ENCODE assay signal across 10 cellular contexts in genomic region chr22:28977481-28977971, GRCh38.
DNase-seq lines count a peak whose midpoint lies in the region; ATAC-seq and TF ChIP-seq lines count a peak whose summit lies in the region.
"Had no signal": no experiment of that assay in that cellular context is flagged by ENCODE, and none has a peak within 500 bp of the region (broad histone marks: within the 10 kb centered on the region; RNA-seq: fewer than 3 reads in every experiment).

No MANE protein-coding gene starts in this region.

- peaks cover 40% of the 10 kb centered on the region for H3K4me1 ChIP-seq in HUES6 (ENCODE audit: control insufficient read depth, insufficient read depth, low read length)
- peaks cover 23% of the 10 kb centered on the region for H3K4me1 ChIP-seq in suprapubic skin

- H3K36me3 ChIP-seq in HUES6 (ENCODE audit: control insufficient read depth, insufficient read depth, low read length) (no peaks in the 10 kb centered on the region), suprapubic skin (no peaks in the 10 kb centered on the region)

- DNase-seq in choroid plexus epithelial cell (ENCODE audit: low read depth) (peak; percentile 57), left colon (no peak), suprapubic skin (ENCODE audit: low spot score in 2 of 2) (no peak), pons (ENCODE audit: low spot score) (no peak), C1 segment of cervical spinal cord (lab: John Stamatoyannopoulos, UW) (no peak)
- DNase-seq: effector CD4-positive, alpha-beta T cell had no signal

- H3K4me3 ChIP-seq in HUES6 (ENCODE audit: low read depth, low read length) (no peak overlapping the region), choroid plexus epithelial cell (ENCODE audit: low read depth, low read length) (peak overlapping the region; percentile 31), suprapubic skin (peak overlapping the region; percentile 20)

- TF ChIP-seq CTCF in choroid plexus epithelial cell (conservative IDR thresholded peaks at IDR 0.05; ENCODE audit: low read depth, low read length) (peak; percentile 19), suprapubic skin (IDR thresholded peaks at IDR 0.05) (no peak)

- no peak for TF ChIP-seq POLR2A in suprapubic skin (IDR thresholded peaks at IDR 0.05)

- H3K27ac ChIP-seq in HUES6 (ENCODE audit: low read depth, low read length) (peak overlapping the region; percentile 64; the same call in 1 of the 2 replicates), suprapubic skin (no peak overlapping the region)
- H3K27ac ChIP-seq: RWPE1 had no signal

- H3K9ac ChIP-seq in HUES6 (ENCODE audit: low read length) = no peak overlapping the region

- H3K9me3 ChIP-seq in HUES6 (ENCODE audit: control insufficient read depth, insufficient read depth, low read depth, low read length) (no peaks in the 10 kb centered on the region), suprapubic skin (no peaks in the 10 kb centered on the region)

- intact Hi-C loops in left colon (cut with DNase I, micrococcal nuclease) = no loop called here

- WGBS in suprapubic skin = 42% methylated on average over 5 of the region's 5 CpGs

- H3K27me3 ChIP-seq in HUES6 (ENCODE audit: control insufficient read depth, insufficient read depth, low read length) (no peaks in the 10 kb centered on the region), suprapubic skin (no peaks in the 10 kb centered on the region)

- TF ChIP-seq EP300 in suprapubic skin (IDR thresholded peaks at IDR 0.05) = no peak

- peak; percentile 53 for ATAC-seq in left colon
- ATAC-seq in HG03354 (IDR thresholded peaks at IDR 0.05; ENCODE audit: poor library complexity, severe bottlenecking, unreplicated experiment) = no peak
- ATAC-seq in HG03139 (IDR thresholded peaks at IDR 0.05; ENCODE audit: unreplicated experiment) = no peak
